Comparison of ENCODE assay signal across 1 cellular context in genomic region chr15:88714782-88715372, GRCh38.
TF ChIP-seq lines count a peak whose summit lies in the region.

No MANE protein-coding gene starts in this region.

TF ChIP-seq in HepG2, 621 proteins besides CTCF, POLR2A, EP300 and RAD21 (continued from another document):
- no peak for TF ChIP-seq BCL6 (CRISPR knock-in tag; IDR thresholded peaks at IDR 0.05)
